14 cellular contexts compared by ENCODE assay signal in the genomic region with DNA sequence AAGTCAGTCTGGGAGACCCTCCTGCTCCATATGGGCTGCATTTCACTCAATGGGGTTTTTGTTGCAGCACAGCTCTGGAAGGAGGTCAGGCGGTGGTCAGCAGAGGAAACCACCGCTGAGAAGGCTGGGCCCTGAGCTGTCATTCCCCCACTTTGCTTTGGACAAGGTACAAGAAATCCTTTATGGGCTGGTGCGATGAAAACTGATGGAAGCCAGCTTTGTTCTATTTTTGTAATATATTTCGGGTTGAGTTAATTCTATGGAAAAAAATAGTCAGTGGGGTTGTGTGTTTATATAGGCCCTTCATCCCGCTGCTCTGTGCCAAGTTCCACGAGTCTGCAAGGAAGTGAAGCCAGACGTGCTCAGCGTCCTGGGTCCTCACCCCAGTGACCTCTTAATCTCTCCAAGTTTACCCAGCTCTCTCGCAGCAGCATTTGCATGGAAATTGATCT.
DNase-seq lines count a peak whose midpoint lies in the region; ATAC-seq and TF ChIP-seq lines count a peak whose summit lies in the region.
"Had no signal": no experiment of that assay in that cellular context is flagged by ENCODE, and none has a peak within 500 bp of the region (broad histone marks: within the 10 kb centered on the region; RNA-seq: fewer than 3 reads in every experiment).

No MANE protein-coding gene starts in this region.

- ATAC-seq in Right ventricle myocardium inferior (no peak), HG02763 (IDR thresholded peaks at IDR 0.05; ENCODE audit: unreplicated experiment) (no peak)
- ATAC-seq in activated naive CD4-positive, alpha-beta T cell treated with anti-CD3 and anti-CD28 coated beads, Interleukin-2, amount 50 U/mL, for 72 hours, result no peak
- ATAC-seq: naive thymus-derived CD4-positive, alpha-beta T cell had no signal

- no peak overlapping the region for H3K27ac Mint-ChIP-seq in activated naive CD4-positive, alpha-beta T cell treated with anti-CD3 and anti-CD28 coated beads, Interleukin-2, amount 50 U/mL, for 72 hours
- no peak overlapping the region for H3K27ac Mint-ChIP-seq in progenitor cell of endocrine pancreas
- H3K27ac Mint-ChIP-seq: activated naive CD8-positive, alpha-beta T cell treated with anti-CD3 and anti-CD28 coated beads for 36 hours; naive thymus-derived CD4-positive, alpha-beta T cell had no signal

- no peaks in the 10 kb centered on the region for H3K27me3 Mint-ChIP-seq in progenitor cell of endocrine pancreas

- no peak overlapping the region for H3K4me3 ChIP-seq in right atrium auricular region
- peak overlapping the region; percentile 36 for H3K4me3 ChIP-seq in iPS-18a (ENCODE audit: low read length)
- H3K4me3 ChIP-seq in smooth muscle cell, result no peak overlapping the region
- H3K4me3 ChIP-seq: upper lobe of left lung had no signal

- peaks cover 19% of the 10 kb centered on the region for H3K4me1 Mint-ChIP-seq in progenitor cell of endocrine pancreas (ENCODE audit: low read depth)
- H3K4me1 Mint-ChIP-seq: activated naive CD8-positive, alpha-beta T cell treated with anti-CD3 and anti-CD28 coated beads for 36 hours; naive thymus-derived CD4-positive, alpha-beta T cell had no signal

- H3K27me3 ChIP-seq in right atrium auricular region, result no peaks in the 10 kb centered on the region
- no peaks in the 10 kb centered on the region for H3K27me3 ChIP-seq in iPS-18a (ENCODE audit: control insufficient read depth, insufficient read depth, low read length)
- H3K27me3 ChIP-seq in smooth muscle cell (ENCODE audit: low read depth), result no peaks in the 10 kb centered on the region
- H3K27me3 ChIP-seq: upper lobe of left lung had no signal

- intact Hi-C loops in Right ventricle myocardium inferior (cut with DNase I), result no loop called here

- H3F3A ChIP-seq in smooth muscle cell (ENCODE audit: low read depth), result no peaks in the 10 kb centered on the region

- WGBS in smooth muscle cell (ENCODE audit: low lambda C conversion rate), result 25% methylated on average over 9 of the region's 9 CpGs

- H3K4me1 ChIP-seq in right atrium auricular region (peaks cover 0 to 6% of the 10 kb centered on the region in 2 donors), iPS-18a (ENCODE audit: control insufficient read depth, low read depth, low read length) (peaks cover 29% of the 10 kb centered on the region), smooth muscle cell (ENCODE audit: low read depth) (peaks cover 8% of the 10 kb centered on the region)
- H3K4me1 ChIP-seq: upper lobe of left lung had no signal

- no peaks in the 10 kb centered on the region for H4K20me1 ChIP-seq in smooth muscle cell (ENCODE audit: low read depth)

- H3K36me3 Mint-ChIP-seq in activated naive CD4-positive, alpha-beta T cell treated with anti-CD3 and anti-CD28 coated beads, Interleukin-2, amount 50 U/mL, for 72 hours, result no peaks in the 10 kb centered on the region
- no peaks in the 10 kb centered on the region for H3K36me3 Mint-ChIP-seq in progenitor cell of endocrine pancreas (ENCODE audit: insufficient read depth)
- H3K36me3 Mint-ChIP-seq: activated naive CD8-positive, alpha-beta T cell treated with anti-CD3 and anti-CD28 coated beads for 36 hours; naive thymus-derived CD4-positive, alpha-beta T cell had no signal

- peak overlapping the region; percentile 16 for H3K4me2 ChIP-seq in smooth muscle cell

- H3K9me3 Mint-ChIP-seq in activated naive CD4-positive, alpha-beta T cell treated with anti-CD3 and anti-CD28 coated beads, Interleukin-2, amount 50 U/mL, for 72 hours, result no peaks in the 10 kb centered on the region
- H3K9me3 Mint-ChIP-seq in progenitor cell of endocrine pancreas (ENCODE audit: low read depth), result no peaks in the 10 kb centered on the region

- no peaks in the 10 kb centered on the region for H3K9me3 ChIP-seq in right atrium auricular region
- H3K9me3 ChIP-seq in iPS-18a (ENCODE audit: control insufficient read depth, low read depth, low read length), result no peaks in the 10 kb centered on the region
- no peaks in the 10 kb centered on the region for H3K9me3 ChIP-seq in smooth muscle cell (replicated peaks; ENCODE audit: low read depth)
- H3K9me3 ChIP-seq: upper lobe of left lung had no signal

- H3K36me3 ChIP-seq in right atrium auricular region (no peaks in the 10 kb centered on the region), iPS-18a (ENCODE audit: control insufficient read depth, low read depth, low read length) (no peaks in the 10 kb centered on the region), smooth muscle cell (ENCODE audit: low read depth) (no peaks in the 10 kb centered on the region)
- H3K36me3 ChIP-seq: upper lobe of left lung had no signal

- H3K27ac ChIP-seq in right atrium auricular region, result no peak overlapping the region
- no peak overlapping the region for H3K27ac ChIP-seq in iPS-18a (ENCODE audit: low read length)
- no peak overlapping the region for H3K27ac ChIP-seq in smooth muscle cell (ENCODE audit: low read depth)
- H3K27ac ChIP-seq: upper lobe of left lung had no signal

- no peaks in the 10 kb centered on the region for H3K79me2 ChIP-seq in smooth muscle cell (ENCODE audit: low read depth)

- H3K4me3 Mint-ChIP-seq in progenitor cell of endocrine pancreas (ENCODE audit: low read depth), result no peak overlapping the region
- H3K4me3 Mint-ChIP-seq: activated naive CD8-positive, alpha-beta T cell treated with anti-CD3 and anti-CD28 coated beads for 36 hours; naive thymus-derived CD4-positive, alpha-beta T cell had no signal

- TF ChIP-seq CTCF in right atrium auricular region (IDR thresholded peaks at IDR 0.05), result no peak
- no peak for TF ChIP-seq CTCF in smooth muscle cell (IDR thresholded peaks at IDR 0.05; ENCODE audit: borderline replicate concordance, insufficient read depth, poor library complexity, severe bottlenecking)
- TF ChIP-seq CTCF in progenitor cell of endocrine pancreas (IDR thresholded peaks at IDR 0.05; ENCODE audit: unreplicated experiment), result no peak

- no peak overlapping the region for H3K9ac ChIP-seq in iPS-18a (ENCODE audit: low read length)
- H3K9ac ChIP-seq in smooth muscle cell (ENCODE audit: low read depth), result no peak overlapping the region

- H2AFZ ChIP-seq in smooth muscle cell (ENCODE audit: low read depth), result peak overlapping the region; percentile 39

- peak; percentile 53 for DNase-seq in Right ventricle myocardium inferior (ENCODE audit: missing footprints)
- no peak for DNase-seq in right atrium auricular region (ENCODE audit: low spot score)
- peak; percentile 59 for DNase-seq in astrocyte of the hippocampus (ENCODE audit: low read depth, low spot score)
- DNase-seq in smooth muscle cell (lab: John Stamatoyannopoulos, UW; ENCODE audit: unreplicated experiment), result no peak
- DNase-seq in activated naive CD4-positive, alpha-beta T cell treated with anti-CD3 and anti-CD28 coated beads, Interleukin-2, amount 50 U/mL, for 72 hours (ENCODE audit: low spot score in 2 of 2), result no peak
- DNase-seq in progenitor cell of endocrine pancreas (ENCODE audit: low spot score, unreplicated experiment), result no peak
- DNase-seq: activated naive CD8-positive, alpha-beta T cell treated with anti-CD3 and anti-CD28 coated beads for 36 hours; naive thymus-derived CD4-positive, alpha-beta T cell; NCI-H146; NCI-H510A; RPMI8226; upper lobe of left lung had no signal

Comparison
In these comparisons a context has a peak if more than half of its experiments do, and no peak if none do; other contexts are left out.
1. DNase-seq: peak in Right ventricle myocardium inferior (single experiment) and astrocyte of the hippocampus (single experiment); none in right atrium auricular region (single experiment), smooth muscle cell (single experiment), activated naive CD4-positive, alpha-beta T cell treated with anti-CD3 and anti-CD28 coated beads, Interleukin-2, amount 50 U/mL, for 72 hours (0 of 2) and progenitor cell of endocrine pancreas (single experiment).